8 cellular contexts compared by ENCODE assay signal in genomic region chr7:157011333-157012112, GRCh38. TPM values are rescaled to one million over a fixed set of nuclear protein-coding genes. Genes with fewer than 3 reads are reported as not detected.
DNase-seq lines count a peak whose midpoint lies in the region; ATAC-seq, FAIRE-seq and TF ChIP-seq lines count a peak whose summit lies in the region.

No MANE protein-coding gene starts in this region.

- H3K4me1 Mint-ChIP-seq in activated naive CD8-positive, alpha-beta T cell treated with anti-CD3 and anti-CD28 coated beads, Interleukin-2, amount 10 ng/mL, durations not matched to agents 7 days and 5 days, result peaks cover 18% of the 10 kb centered on the region

- no peak for TF ChIP-seq CTCF in pancreas (IDR thresholded peaks at IDR 0.05)

- WGBS in pancreas, 2 donors, result 1 to 2% methylated on average over 31 to 37 of the region's 37 CpGs

- H3K36me3 ChIP-seq in pancreas, result no peaks in the 10 kb centered on the region

- no peaks in the 10 kb centered on the region for H3K27me3 ChIP-seq in pancreas

- no peak for TF ChIP-seq POLR2A in GM12891 (IDR thresholded peaks at IDR 0.05; ENCODE audit: low read depth, low read length)

- TF ChIP-seq EP300 in Ishikawa (IDR thresholded peaks at IDR 0.05; ENCODE audit: borderline replicate concordance), result no peak

- H3K9me3 Mint-ChIP-seq in activated naive CD8-positive, alpha-beta T cell treated with anti-CD3 and anti-CD28 coated beads, Interleukin-2, amount 10 ng/mL, durations not matched to agents 7 days and 5 days, result no peaks in the 10 kb centered on the region

- H3K4me3 ChIP-seq in pancreas, result peak overlapping the region; percentile 53 to 86 (median 76)

- H3K27ac Mint-ChIP-seq in activated naive CD8-positive, alpha-beta T cell treated with anti-CD3 and anti-CD28 coated beads, Interleukin-2, amount 10 ng/mL, durations not matched to agents 7 days and 5 days, result no peak overlapping the region

- H3K36me3 Mint-ChIP-seq in activated naive CD8-positive, alpha-beta T cell treated with anti-CD3 and anti-CD28 coated beads, Interleukin-2, amount 10 ng/mL, durations not matched to agents 7 days and 5 days, result no peaks in the 10 kb centered on the region

- intact Hi-C loops in pancreas (cut with DNase I), result loop anchor here in 1 of 3 donors (10.0 kb wide), 1 partner anchor 123 kb away; the partner anchor contains the start of gene UBE3C

- peak overlapping the region; percentile 47 for H3K4me3 Mint-ChIP-seq in activated naive CD8-positive, alpha-beta T cell treated with anti-CD3 and anti-CD28 coated beads, Interleukin-2, amount 10 ng/mL, durations not matched to agents 7 days and 5 days

- no peaks in the 10 kb centered on the region for H3K9me3 ChIP-seq in pancreas

- no peak for ATAC-seq in activated naive CD8-positive, alpha-beta T cell treated with anti-CD3 and anti-CD28 coated beads, Interleukin-2, amount 10 ng/mL, durations not matched to agents 7 days and 5 days (ENCODE audit: low read depth)
- ATAC-seq in pancreas, result peak; percentile 10 to 21 (median 15)

- FAIRE-seq in GM12891 (lab: Jason Lieb, UNC) (peak; percentile 58), pancreas (lab: Jason Lieb, UNC) (no peak)

- POLR2A ChIA-PET in activated naive CD8-positive, alpha-beta T cell treated with anti-CD3 and anti-CD28 coated beads, Interleukin-2, amount 10 ng/mL, durations not matched to agents 7 days and 5 days (lab: Charles Lee), result no interaction called here

- H3K4me1 ChIP-seq in pancreas, result peaks cover 0 to 18% (median 0%) of the 10 kb centered on the region in 3 donors

- DNase-seq in GM12891 (ENCODE audit: insufficient read length, low spot score) (no peak), pancreas (peak in 2 of 6 donors; percentile 45 to 81), NCI-H774 (lab: John Stamatoyannopoulos, UW) (no peak), dedifferentiated amniotic fluid mesenchymal stem cell (ENCODE audit: extremely low spot score) (no peak), MV-4-11 (lab: John Stamatoyannopoulos, UW) (no peak), caudate nucleus (lab: John Stamatoyannopoulos, UW) (no peak)
- no peak for DNase-seq in activated naive CD8-positive, alpha-beta T cell treated with anti-CD3 and anti-CD28 coated beads, Interleukin-2, amount 10 ng/mL, durations not matched to agents 7 days and 5 days

- TF ChIP-seq RAD21 in Ishikawa (IDR thresholded peaks at IDR 0.05; ENCODE audit: low read depth), result no peak

- peaks cover 84% of the 10 kb centered on the region for H3K27me3 Mint-ChIP-seq in activated naive CD8-positive, alpha-beta T cell treated with anti-CD3 and anti-CD28 coated beads, Interleukin-2, amount 10 ng/mL, durations not matched to agents 7 days and 5 days

- H3K27ac ChIP-seq in pancreas, result peak overlapping the region; percentile 59 to 89 (median 84)
- no peak overlapping the region for H3K27ac ChIP-seq in caudate nucleus (ENCODE audit: low read depth, low read length)

TF ChIP-seq in GM12891, 5 proteins besides CTCF, POLR2A, EP300 and RAD21:
- TF ChIP-seq POU2F2 (IDR thresholded peaks at IDR 0.05; ENCODE audit: low read depth, low read length) (no peak), PAX5 (IDR thresholded peaks at IDR 0.05; ENCODE audit: insufficient read depth, low read length, severe bottlenecking) (no peak), POLR2AphosphoS5 (IDR thresholded peaks at IDR 0.05; ENCODE audit: low read depth, low read length) (no peak), SPI1 (IDR thresholded peaks at IDR 0.05; ENCODE audit: low read depth, low read length) (no peak), TAF1 (IDR thresholded peaks at IDR 0.05; ENCODE audit: low read depth, low read length) (no peak)
TF ChIP-seq in GM12891: peak in this region for 0.

TF ChIP-seq in Ishikawa, 13 proteins besides CTCF, POLR2A, EP300 and RAD21:
- TF ChIP-seq REST (IDR thresholded peaks at IDR 0.05; ENCODE audit: low read depth) (no peak), TCF12 (IDR thresholded peaks at IDR 0.05; ENCODE audit: low read depth) (no peak), FOXM1 (IDR thresholded peaks at IDR 0.05; ENCODE audit: borderline replicate concordance, low read depth) (no peak), TEAD4 (IDR thresholded peaks at IDR 0.05) (no peak), MAX (IDR thresholded peaks at IDR 0.05) (peak; percentile 76; the same call in 1 of the 2 replicates)
TF ChIP-seq in Ishikawa: peak in this region for 1.

RNA-seq across cellular contexts. Expression of gene MNX1, which starts 1.1 kb away (rescaled TPM):
- polyA plus RNA-seq in GM12891 (2012; ENCODE audit: low read depth, missing spikeins), result 0.39 TPM
- not detected for total RNA-seq in activated naive CD8-positive, alpha-beta T cell treated with anti-CD3 and anti-CD28 coated beads, Interleukin-2, amount 10 ng/mL, durations not matched to agents 7 days and 5 days
- total RNA-seq in pancreas, result 10 to 100 TPM; 15.6 to 33.8 (median 21.9) TPM
- polyA plus RNA-seq in pancreas, result 10 to 100 TPM; 21.0 to 47.3 TPM

Comparison
In these comparisons a context has a peak if more than half of its experiments do, and no peak if none do; other contexts are left out.
1. RNA of gene MNX1, which starts 1.1 kb away (total RNA-seq): 15.6 to 33.8 TPM in pancreas; not detected in activated naive CD8-positive, alpha-beta T cell treated with anti-CD3 and anti-CD28 coated beads, Interleukin-2, amount 10 ng/mL, durations not matched to agents 7 days and 5 days; every median in the first group is over 10 times any median in the second.